In the genomic region with DNA sequence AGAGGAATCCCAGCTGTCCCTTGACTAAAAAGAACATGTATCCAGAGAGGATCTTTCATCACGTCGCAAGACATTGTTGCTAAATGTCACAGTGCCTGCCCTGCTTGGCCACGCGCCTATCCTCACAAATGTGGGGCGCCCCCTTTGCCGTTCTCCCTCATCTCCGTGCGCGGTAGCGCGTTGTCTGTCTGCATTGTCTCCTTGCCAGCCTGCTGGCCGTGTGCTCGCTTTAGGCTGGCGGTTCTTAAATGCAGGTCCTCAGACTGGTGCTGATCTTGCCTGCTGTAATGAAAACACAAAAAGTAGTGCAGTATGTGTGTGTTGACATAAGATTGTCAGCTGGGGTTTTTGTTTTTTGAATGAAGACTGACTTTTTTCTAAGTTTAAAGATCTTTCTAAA, we compare ENCODE assay signal across 1 cellular context.
TF ChIP-seq lines count a peak whose summit lies in the region.

No MANE protein-coding gene starts in this region.

TF ChIP-seq in IMR-90, 13 proteins besides CTCF, POLR2A, EP300 and RAD21 (continued from another document):
- TF ChIP-seq, protein P1, sequence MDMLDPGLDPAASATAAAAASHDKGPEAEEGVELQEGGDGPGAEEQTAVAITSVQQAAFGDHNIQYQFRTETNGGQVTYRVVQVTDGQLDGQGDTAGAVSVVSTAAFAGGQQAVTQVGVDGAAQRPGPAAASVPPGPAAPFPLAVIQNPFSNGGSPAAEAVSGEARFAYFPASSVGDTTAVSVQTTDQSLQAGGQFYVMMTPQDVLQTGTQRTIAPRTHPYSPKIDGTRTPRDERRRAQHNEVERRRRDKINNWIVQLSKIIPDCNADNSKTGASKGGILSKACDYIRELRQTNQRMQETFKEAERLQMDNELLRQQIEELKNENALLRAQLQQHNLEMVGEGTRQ (IDR thresholded peaks at IDR 0.05; ENCODE audit: low read depth, low read length) = no peak
- TF ChIP-seq CEBPB (IDR thresholded peaks at IDR 0.05; ENCODE audit: low read depth, low read length) = no peak
- no peak for TF ChIP-seq SMC3 (IDR thresholded peaks at IDR 0.05; ENCODE audit: low read depth, low read length)
